In genomic region chr5:140220698-140221064, GRCh38 we compare ENCODE assay signal across 12 cellular contexts. TPM values are rescaled to one million over a fixed set of nuclear protein-coding genes. Genes with fewer than 3 reads are reported as not detected.
DNase-seq lines count a peak whose midpoint lies in the region; ATAC-seq and TF ChIP-seq lines count a peak whose summit lies in the region.
"Had no signal": no experiment of that assay in that cellular context is flagged by ENCODE, and none has a peak within 500 bp of the region (broad histone marks: within the 10 kb centered on the region; RNA-seq: fewer than 3 reads in every experiment).

No MANE protein-coding gene starts in this region.

- DNase-seq in activated naive CD4-positive, alpha-beta T cell treated with anti-CD3 and anti-CD28 coated beads, Interleukin-2, amount 50 U/mL, for 72 hours (ENCODE audit: low spot score in 2 of 2), result no peak
- DNase-seq in activated naive CD4-positive, alpha-beta T cell treated with anti-CD3 and anti-CD28 coated beads, Interleukin-2, amount 10 ng/mL, durations not matched to agents 7 days and 5 days, result no peak
- DNase-seq in adrenal gland, result peak in 4 of 7 donors; percentile 42 to 83 (median 58)
- DNase-seq in iPS-NIHi7 (ENCODE audit: extremely low spot score), result peak; percentile 4
- DNase-seq in stimulated activated CD4-positive, alpha-beta T cell treated with anti-CD3 and anti-CD28 coated beads, Interleukin-4, amount 100 ng/mL, for 4 hours, result no peak
- no peak for DNase-seq in NCI-H2029 treated with DMSO at 0.1 percent for 48 hours (lab: John Stamatoyannopoulos, UW)
- DNase-seq: activated naive CD4-positive, alpha-beta T cell; CD8-positive, alpha-beta T cell; central memory CD4-positive, alpha-beta T cell; SHP77 had no signal

- peak in 1 of 2 donors; percentile 10 for TF ChIP-seq POLR2A in adrenal gland (IDR thresholded peaks at IDR 0.05)

- H3K4me1 Mint-ChIP-seq in activated naive CD4-positive, alpha-beta T cell treated with anti-CD3 and anti-CD28 coated beads, Interleukin-2, amount 10 ng/mL, durations not matched to agents 7 days and 5 days, result peaks cover 20% of the 10 kb centered on the region

- no peaks in the 10 kb centered on the region for H3K36me3 Mint-ChIP-seq in activated naive CD4-positive, alpha-beta T cell treated with anti-CD3 and anti-CD28 coated beads, Interleukin-2, amount 50 U/mL, for 72 hours
- H3K36me3 Mint-ChIP-seq in activated naive CD4-positive, alpha-beta T cell treated with anti-CD3 and anti-CD28 coated beads, Interleukin-2, amount 10 ng/mL, durations not matched to agents 7 days and 5 days, result no peaks in the 10 kb centered on the region
- H3K36me3 Mint-ChIP-seq: CD8-positive, alpha-beta T cell had no signal

- peak overlapping the region; percentile 48 to 81 for H3K27ac Mint-ChIP-seq in activated naive CD4-positive, alpha-beta T cell treated with anti-CD3 and anti-CD28 coated beads, Interleukin-2, amount 50 U/mL, for 72 hours
- H3K27ac Mint-ChIP-seq in activated naive CD4-positive, alpha-beta T cell treated with anti-CD3 and anti-CD28 coated beads, Interleukin-2, amount 10 ng/mL, durations not matched to agents 7 days and 5 days, result no peak overlapping the region
- H3K27ac Mint-ChIP-seq: CD8-positive, alpha-beta T cell had no signal

- no peak for TF ChIP-seq CTCF in adrenal gland (IDR thresholded peaks at IDR 0.05)

- H3K4me1 ChIP-seq in adrenal gland (replicated peaks in 1 of 2) (peaks cover 56 to 76% of the 10 kb centered on the region in 2 donors), stomach smooth muscle (ENCODE audit: control insufficient read depth, insufficient read depth, low read length) (peaks cover 60% of the 10 kb centered on the region)

- H3K27ac ChIP-seq in adrenal gland (peak overlapping the region in 4 of 5 donors; percentile 1 to 87 (median 83)), stomach smooth muscle (ENCODE audit: low read length) (peak overlapping the region; percentile 62)

- H3K9me3 ChIP-seq in adrenal gland (replicated peaks in 1 of 3) (no peaks in the 10 kb centered on the region), stomach smooth muscle (ENCODE audit: control insufficient read depth in 2 of 2, low read length in 2 of 2) (no peaks in the 10 kb centered on the region)

- no peak overlapping the region for H3K4me3 ChIP-seq in adrenal gland
- H3K4me3 ChIP-seq in stomach smooth muscle (ENCODE audit: low read length in 2 of 2), result no peak overlapping the region

- H3K36me3 ChIP-seq in adrenal gland (replicated peaks in 1 of 2), result no peaks in the 10 kb centered on the region
- no peaks in the 10 kb centered on the region for H3K36me3 ChIP-seq in stomach smooth muscle (ENCODE audit: control insufficient read depth in 2 of 2, insufficient read depth in 2 of 2, low read length in 2 of 2)

- 50 to 86% (median 73%) methylated on average over 1 of the region's 1 CpG for WGBS in adrenal gland, 4 donors

- H3K9ac ChIP-seq in stomach smooth muscle (ENCODE audit: low read length in 2 of 2), result no peak overlapping the region

- no peak overlapping the region for H3K4me3 Mint-ChIP-seq in activated naive CD4-positive, alpha-beta T cell treated with anti-CD3 and anti-CD28 coated beads, Interleukin-2, amount 10 ng/mL, durations not matched to agents 7 days and 5 days
- H3K4me3 Mint-ChIP-seq: CD8-positive, alpha-beta T cell had no signal

- intact Hi-C loops in adrenal gland (cut with DNase I), result no loop called here

- H3K27me3 ChIP-seq in adrenal gland (no peaks in the 10 kb centered on the region), stomach smooth muscle (ENCODE audit: control insufficient read depth in 1 of 2, insufficient read depth in 2 of 2, low read length in 2 of 2) (no peaks in the 10 kb centered on the region)

- CTCF ChIA-PET in activated naive CD4-positive, alpha-beta T cell treated with anti-CD3 and anti-CD28 coated beads, Interleukin-2, amount 10 ng/mL, durations not matched to agents 7 days and 5 days (lab: Charles Lee), result interaction anchor here (0.6 to 1.5 kb wide), 8 partner anchors 15 to 512 kb away, joined by 3 to 6 read pairs (median 3); no protein-coding TSS in a partner anchor

- H3K27me3 Mint-ChIP-seq in activated naive CD4-positive, alpha-beta T cell treated with anti-CD3 and anti-CD28 coated beads, Interleukin-2, amount 10 ng/mL, durations not matched to agents 7 days and 5 days, result no peaks in the 10 kb centered on the region

- H3K9me3 Mint-ChIP-seq in activated naive CD4-positive, alpha-beta T cell treated with anti-CD3 and anti-CD28 coated beads, Interleukin-2, amount 50 U/mL, for 72 hours, result no peaks in the 10 kb centered on the region
- no peaks in the 10 kb centered on the region for H3K9me3 Mint-ChIP-seq in activated naive CD4-positive, alpha-beta T cell treated with anti-CD3 and anti-CD28 coated beads, Interleukin-2, amount 10 ng/mL, durations not matched to agents 7 days and 5 days
- H3K9me3 Mint-ChIP-seq: CD8-positive, alpha-beta T cell had no signal

- no peak for ATAC-seq in activated naive CD4-positive, alpha-beta T cell treated with anti-CD3 and anti-CD28 coated beads, Interleukin-2, amount 50 U/mL, for 72 hours
- ATAC-seq in HG02981 (IDR thresholded peaks at IDR 0.05; ENCODE audit: unreplicated experiment), result no peak
- ATAC-seq: CD8-positive, alpha-beta T cell had no signal

RNA-seq across cellular contexts. Expression of gene CYSTM1, which starts 45.7 kb away (rescaled TPM):
- 10 to 100 TPM; 10.8 to 18.8 TPM for total RNA-seq in activated naive CD4-positive, alpha-beta T cell treated with anti-CD3 and anti-CD28 coated beads, Interleukin-2, amount 50 U/mL, for 72 hours
- total RNA-seq in adrenal gland, result 100 to 1,000 TPM; 145 to 605 (median 189) TPM
- polyA plus RNA-seq in adrenal gland, result 100 to 1,000 TPM; 126 to 188 (median 152) TPM

Comparison
In these comparisons a context has a peak if more than half of its experiments do, and no peak if none do; other contexts are left out.
1. DNase-seq: peak in adrenal gland (4 of 7) and iPS-NIHi7 (single experiment); none in activated naive CD4-positive, alpha-beta T cell treated with anti-CD3 and anti-CD28 coated beads, Interleukin-2, amount 50 U/mL, for 72 hours (0 of 2), activated naive CD4-positive, alpha-beta T cell treated with anti-CD3 and anti-CD28 coated beads, Interleukin-2, amount 10 ng/mL, durations not matched to agents 7 days and 5 days (single experiment), stimulated activated CD4-positive, alpha-beta T cell treated with anti-CD3 and anti-CD28 coated beads, Interleukin-4, amount 100 ng/mL, for 4 hours (0 of 2) and NCI-H2029 treated with DMSO at 0.1 percent for 48 hours (single experiment).
2. RNA of gene CYSTM1, which starts 45.7 kb away (total RNA-seq): 145 to 605 TPM in adrenal gland; 10.8 to 18.8 TPM in activated naive CD4-positive, alpha-beta T cell treated with anti-CD3 and anti-CD28 coated beads, Interleukin-2, amount 50 U/mL, for 72 hours; every median in the first group is over 4 times any median in the second.